8 cellular contexts compared by ENCODE assay signal in the genomic region with DNA sequence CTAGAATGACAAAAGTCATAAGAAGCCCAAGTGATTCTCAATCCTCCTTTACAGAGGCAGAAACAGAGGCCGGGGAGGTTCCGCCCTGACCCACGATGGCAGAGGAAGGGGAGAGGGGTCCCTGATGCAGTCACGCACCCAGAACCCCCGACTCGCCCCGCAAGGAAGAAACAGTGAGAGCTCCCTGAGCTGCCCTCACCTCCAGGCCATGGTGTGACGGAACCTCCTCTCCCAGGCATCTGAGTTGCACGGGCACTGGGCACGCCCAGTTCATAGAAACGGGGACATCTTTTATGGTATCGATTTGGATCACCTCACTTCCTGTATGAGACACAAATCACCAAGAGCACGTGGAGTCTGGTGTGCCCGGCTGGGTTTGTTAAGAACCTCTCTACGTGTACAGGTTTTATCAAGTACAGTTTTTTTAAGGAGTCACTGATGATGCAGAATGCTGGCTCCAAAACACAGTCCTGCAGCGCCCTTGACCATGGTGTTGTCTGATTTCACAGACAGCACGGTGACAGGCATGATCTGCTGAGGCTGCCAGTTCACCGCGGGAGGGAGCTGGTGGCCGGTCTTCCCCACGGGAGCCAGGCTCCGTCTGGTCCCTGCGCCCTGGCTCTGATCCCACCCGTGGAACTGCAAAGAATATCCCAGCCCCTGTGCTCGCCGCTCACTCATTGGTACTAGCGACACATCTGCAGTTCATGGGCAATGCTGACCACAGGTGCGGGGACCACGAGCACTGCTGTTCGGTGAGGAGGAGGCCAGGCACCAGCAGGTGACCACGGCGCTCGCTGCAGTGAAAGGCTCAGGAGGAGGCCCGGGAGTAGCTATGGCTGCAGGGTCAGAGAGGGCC. TPM values are rescaled to one million over a fixed set of nuclear protein-coding genes. Genes with fewer than 3 reads are reported as not detected.
DNase-seq lines count a peak whose midpoint lies in the region; ATAC-seq, FAIRE-seq and TF ChIP-seq lines count a peak whose summit lies in the region.

No MANE protein-coding gene starts in this region.

- peak; percentile 29; the same call in 2 of the 3 replicates for ATAC-seq in HepG2
- ATAC-seq in GM21515 (IDR thresholded peaks at IDR 0.05; ENCODE audit: unreplicated experiment): no peak

- WGBS in mammary epithelial cell (ENCODE audit: low coverage, missing lambda C conversion rate): 58% methylated on average over 15 of the region's 34 CpGs
- 30% methylated on average over 22 of the region's 34 CpGs for WGBS in HepG2 (ENCODE audit: low lambda C conversion rate)
- 70 to 77% (median 73%) methylated on average over 30 to 34 of the region's 34 CpGs for WGBS in stomach, 5 donors

- TF ChIP-seq CTCF in mammary epithelial cell (conservative IDR thresholded peaks at IDR 0.05 in 1 of 2, IDR thresholded peaks at IDR 0.05 in 1 of 2; ENCODE audit: extremely low read depth in 1 of 2, insufficient read depth in 1 of 2, low read depth in 1 of 2, low read length in 2 of 2) (no peak), HepG2 (CRISPR knock-in tag; IDR thresholded peaks at IDR 0.05) (no peak), stomach (IDR thresholded peaks at IDR 0.05) (no peak)

- no peak for TF ChIP-seq POLR2A in HepG2 (IDR thresholded peaks at IDR 0.05; ENCODE audit: insufficient read depth in 1 of 2, low read depth in 2 of 2, low read length in 2 of 2)
- no peak for TF ChIP-seq POLR2A in stomach (IDR thresholded peaks at IDR 0.05)

- H3K36me3 ChIP-seq in mammary epithelial cell (ENCODE audit: insufficient read depth, low read length) (no peaks in the 10 kb centered on the region), HepG2 (replicated peaks in 1 of 2; ENCODE audit: control insufficient read depth in 1 of 2, insufficient read depth in 2 of 2, low read length in 2 of 2) (no peaks in the 10 kb centered on the region), stomach (no peaks in the 10 kb centered on the region)

- H4K20me1 ChIP-seq in mammary epithelial cell (ENCODE audit: insufficient read depth, low read length) (no peaks in the 10 kb centered on the region), HepG2 (ENCODE audit: insufficient read depth, low read length) (no peaks in the 10 kb centered on the region)

- H3K9ac ChIP-seq in mammary epithelial cell (ENCODE audit: insufficient read depth, low read length): peak overlapping the region; percentile 89
- no peak overlapping the region for H3K9ac ChIP-seq in HepG2 (ENCODE audit: insufficient read depth, low read depth, low read length)

- DNase-seq in NCI-H345 (lab: John Stamatoyannopoulos, UW) (peak; percentile 73), mammary epithelial cell (peak; percentile 72), HepG2 (ENCODE audit: low spot score) (no peak), stomach (no peak), SKM-1 (lab: John Stamatoyannopoulos, UW; ENCODE audit: unreplicated experiment) (no peak), foreskin melanocyte (no peak)
- no peak for DNase-seq in stimulated activated CD4-positive, alpha-beta T cell treated with anti-CD3 and anti-CD28 coated beads, Interleukin-15, amount 100 ng/mL, for 24 hours

- H2AFZ ChIP-seq in mammary epithelial cell (ENCODE audit: low read depth, low read length): peak overlapping the region; percentile 47
- H2AFZ ChIP-seq in HepG2 (ENCODE audit: low read length): no peak overlapping the region

- BruUV-seq in mammary epithelial cell (replicated peaks; lab: Mats Ljungman, UMichigan) (no TSS peak), HepG2 (replicated peaks; lab: Mats Ljungman, UMichigan) (no TSS peak)

- TF ChIP-seq RAD21 in HepG2 (CRISPR knock-in tag; IDR thresholded peaks at IDR 0.05): no peak

- H3K79me2 ChIP-seq in mammary epithelial cell (ENCODE audit: insufficient read depth, low read length) (peaks cover 60% of the 10 kb centered on the region), HepG2 (ENCODE audit: insufficient read depth, low read length) (no peaks in the 10 kb centered on the region)

- in situ Hi-C loops in mammary epithelial cell (cut with MboI; ENCODE audit: low sequenced_read_pairs in 2 of 2): no loop called here
- in situ Hi-C loops in HepG2 (cut with HindIII; ENCODE audit: extremely low pct_ligation_motif_present, low pct_unique_long_range_greater_than_20kb): no loop called here

- intact Hi-C loops in mammary epithelial cell (cut with micrococcal nuclease): loop anchor here (1.0 to 2.0 kb wide), 3 partner anchors 9 to 34 kb away; no protein-coding TSS in a partner anchor
- intact Hi-C loops in HepG2 (cut with micrococcal nuclease; ENCODE audit: unreplicated experiment): no loop called here
- intact Hi-C loops in stomach (cut with DNase I; ENCODE audit: low total_unique reads): no loop called here

- peak overlapping the region in 1 of 3 experiments; percentile 26 for H3K4me3 ChIP-seq in mammary epithelial cell (replicated peaks in 1 of 3; ENCODE audit: insufficient read depth in 1 of 3, low read depth in 2 of 3, low read length in 3 of 3)
- no peak overlapping the region for H3K4me3 ChIP-seq in HepG2 (replicated peaks in 1 of 3; ENCODE audit: insufficient read depth in 1 of 3, low read depth in 2 of 3, low read length in 3 of 3)
- H3K4me3 ChIP-seq in stomach: no peak overlapping the region

- CTCF ChIA-PET in mammary epithelial cell (lab: Charles Lee; ENCODE audit: low non-redundant PET) (no interaction called here), HepG2 (lab: Yijun Ruan, JAX; ENCODE audit: low intra/inter-chr PET ratio, low total read pairs) (no interaction called here)

- TF ChIP-seq EP300 in HepG2 (IDR thresholded peaks at IDR 0.05; ENCODE audit: low read depth in 2 of 2, low read length in 2 of 2) (no peak), HepG2 (CRISPR knock-in tag; IDR thresholded peaks at IDR 0.05; ENCODE audit: borderline replicate concordance) (no peak), stomach (IDR thresholded peaks at IDR 0.05) (no peak)

- dilution Hi-C loops in mammary epithelial cell (cut with HindIII; ENCODE audit: low sequenced_read_pairs): no loop called here

- H3K27ac ChIP-seq in mammary epithelial cell (ENCODE audit: insufficient read depth, low read depth, low read length): peak overlapping the region; percentile 97
- H3K27ac ChIP-seq in HepG2 (ENCODE audit: extremely low read length, insufficient read depth, low read length): no peak overlapping the region
- H3K27ac ChIP-seq in stomach: peak overlapping the region in 4 of 5 donors; percentile 36 to 74 (median 50)

- H3K9me3 ChIP-seq in mammary epithelial cell (replicated peaks; ENCODE audit: insufficient read depth, low read length): no peaks in the 10 kb centered on the region
- H3K9me3 ChIP-seq in HepG2 (ENCODE audit: low read length): no peaks in the 10 kb centered on the region
- no peaks in the 10 kb centered on the region for H3K9me3 ChIP-seq in stomach

- FAIRE-seq in HepG2 (lab: Jason Lieb, UNC): no peak

- peaks cover 45% of the 10 kb centered on the region for H3K4me1 ChIP-seq in mammary epithelial cell (ENCODE audit: insufficient read depth, low read length)
- no peaks in the 10 kb centered on the region for H3K4me1 ChIP-seq in HepG2 (ENCODE audit: insufficient read depth, low read length)
- H3K4me1 ChIP-seq in stomach: peaks cover 0 to 36% (median 22%) of the 10 kb centered on the region in 4 donors

- H3K4me2 ChIP-seq in mammary epithelial cell (ENCODE audit: insufficient read depth, low read depth, low read length) (peak overlapping the region; percentile 74), HepG2 (ENCODE audit: low read depth, low read length) (no peak overlapping the region)

- H3K27me3 ChIP-seq in mammary epithelial cell (ENCODE audit: insufficient read depth, low read length): no peaks in the 10 kb centered on the region
- peaks cover 1 to 45% of the 10 kb centered on the region in 2 experiments; a peak in 4 of 5 replicates for H3K27me3 ChIP-seq in HepG2 (ENCODE audit: control insufficient read depth in 1 of 2, insufficient read depth in 2 of 2, low read length in 2 of 2)
- H3K27me3 ChIP-seq in stomach: peaks cover 0 to 15% (median 0%) of the 10 kb centered on the region in 3 donors

- POLR2A ChIA-PET in HepG2 (lab: Yijun Ruan, JAX): no interaction called here

TF ChIP-seq in HepG2, 621 proteins besides CTCF, POLR2A, EP300 and RAD21 (continues in another document):
- TF ChIP-seq, protein P1, sequence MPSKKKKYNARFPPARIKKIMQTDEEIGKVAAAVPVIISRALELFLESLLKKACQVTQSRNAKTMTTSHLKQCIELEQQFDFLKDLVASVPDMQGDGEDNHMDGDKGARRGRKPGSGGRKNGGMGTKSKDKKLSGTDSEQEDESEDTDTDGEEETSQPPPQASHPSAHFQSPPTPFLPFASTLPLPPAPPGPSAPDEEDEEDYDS (CRISPR knock-in tag; IDR thresholded peaks at IDR 0.05): no peak

RNA-seq across cellular contexts. Expression of gene PXDN, which starts 35.6 kb away (rescaled TPM):
- total RNA-seq in mammary epithelial cell (100 to 1,000 TPM in 1 of 2 donors, 10 to 100 TPM in 1; 99.8 to 103 TPM), HepG2 (2016; rRNA removed; fragmentation: Illumina TruSeq; extraction: Trizol) (not detected in 2 replicates), stomach (10 to 100 TPM; 24.9 to 71.6 (median 42.0) TPM)
- polyA plus RNA-seq in mammary epithelial cell (99.0 TPM), HepG2 (2011; rRNA removed) (not detected in 2 replicates), stomach (1 to 10 TPM; 3.3 to 8.0 (median 5.0) TPM)
- 120 TPM for polyA minus RNA-seq in mammary epithelial cell
- total RNA-seq in HepG2 (2016; cell fraction: cytosol; rRNA removed; fragmentation: Illumina TruSeq; extraction: Trizol; ENCODE audit: low read depth): not detected in 2 replicates
- total RNA-seq in HepG2 (2016; cell fraction: insoluble cytoplasmic fraction; rRNA removed; fragmentation: Illumina TruSeq; extraction: Trizol): not detected in 2 replicates
- not detected in 2 replicates for total RNA-seq in HepG2 (2016; cell fraction: membrane; rRNA removed; fragmentation: Illumina TruSeq; extraction: Trizol)
- not detected in 2 replicates for total RNA-seq in HepG2 (2016; cell fraction: nucleus; rRNA removed; fragmentation: Illumina TruSeq; extraction: Trizol)
- 0.04 TPM in 1 of 2 replicates, not detected in the other for polyA plus RNA-seq in HepG2 (2011; cell fraction: cytosol; rRNA removed)
- polyA plus RNA-seq in HepG2 (2011; cell fraction: nucleus; rRNA removed): not detected in 2 replicates
- polyA plus RNA-seq in HepG2 (2012): not detected in 2 replicates
- polyA plus RNA-seq in HepG2 (2016; cell fraction: cytosol; fragmentation: Illumina TruSeq; extraction: Trizol; ENCODE audit: low read depth): not detected in 2 replicates
- not detected in 2 replicates for polyA plus RNA-seq in HepG2 (2016; cell fraction: insoluble cytoplasmic fraction; fragmentation: Illumina TruSeq; extraction: Trizol; ENCODE audit: low read depth)
- not detected in 2 replicates for polyA plus RNA-seq in HepG2 (2016; cell fraction: membrane; fragmentation: Illumina TruSeq; extraction: Trizol; ENCODE audit: low read depth)
- polyA plus RNA-seq in HepG2 (2016; cell fraction: nucleus; fragmentation: Illumina TruSeq; extraction: Trizol; ENCODE audit: insufficient read depth, low read depth): not detected in 2 replicates
- 8.0 TPM in 1 of 2 replicates, not detected in the other for polyA minus RNA-seq in HepG2 (2011; rRNA and poly(A)+ RNA removed; ENCODE audit: low replicate concordance)
- polyA minus RNA-seq in HepG2 (2011; cell fraction: cytosol; rRNA and poly(A)+ RNA removed): 0.53 TPM in 1 of 2 replicates, not detected in the other
- polyA minus RNA-seq in HepG2 (2011; cell fraction: nucleus; rRNA and poly(A)+ RNA removed): 0.26 TPM in 1 of 2 replicates, not detected in the other

Comparison
In these comparisons a context has a peak if more than half of its experiments do, and no peak if none do; other contexts are left out.
1. DNase-seq: peak in NCI-H345 (single experiment) and mammary epithelial cell (single experiment); none in HepG2 (single experiment), stomach (single experiment), stimulated activated CD4-positive, alpha-beta T cell treated with anti-CD3 and anti-CD28 coated beads, Interleukin-15, amount 100 ng/mL, for 24 hours (single experiment), SKM-1 (single experiment) and foreskin melanocyte (single experiment).
2. RNA of gene PXDN, which starts 35.6 kb away (total RNA-seq): 99.8 to 103 TPM in mammary epithelial cell and 24.9 to 71.6 TPM in stomach; not detected in HepG2; every median in the first group is over 10 times any median in the second.